In genomic region chrX:70635669-70636068, GRCh38 we compare ENCODE assay signal across 39 cellular contexts.
"Had no signal": no experiment of that assay in that cellular context is flagged by ENCODE, and none has a peak within 500 bp of the region (broad histone marks: within the 10 kb centered on the region; RNA-seq: fewer than 3 reads in every experiment).

No MANE protein-coding gene starts in this region.

- H3K27me3 Mint-ChIP-seq: activated naive CD4-positive, alpha-beta T cell treated with anti-CD3 and anti-CD28 coated beads, Interleukin-2, amount 10 ng/mL, durations not matched to agents 7 days and 5 days; activated naive CD4-positive, alpha-beta T cell treated with anti-CD3 and anti-CD28 coated beads, Interleukin-2, amount 50 U/mL, for 24 hours; activated naive CD8-positive, alpha-beta T cell treated with anti-CD3 and anti-CD28 coated beads for 36 hours; activated naive CD8-positive, alpha-beta T cell treated with anti-CD3 and anti-CD28 coated beads, Interleukin-2, amount 50 U/mL, for 24 hours; activated T-helper 17 cell treated with anti-CD3 and anti-CD28 coated beads, Interleukin-2, amount 50 U/mL, for 72 hours; brain; central memory CD8-positive, alpha-beta T cell had no signal

- H3K4me1 ChIP-seq: adrenal gland, ascending aorta, body of pancreas, breast epithelium had no signal

- H3K27me3 ChIP-seq: ascending aorta, body of pancreas, brain microvascular endothelial cell, cardiac muscle cell had no signal

- H3K36me3 Mint-ChIP-seq: activated naive CD4-positive, alpha-beta T cell treated with anti-CD3 and anti-CD28 coated beads, Interleukin-2, amount 10 ng/mL, durations not matched to agents 7 days and 5 days; activated naive CD4-positive, alpha-beta T cell treated with anti-CD3 and anti-CD28 coated beads, Interleukin-2, amount 50 U/mL, for 24 hours; activated naive CD4-positive, alpha-beta T cell treated with anti-CD3 and anti-CD28 coated beads, Interleukin-2, amount 50 U/mL, for 72 hours; activated naive CD8-positive, alpha-beta T cell; activated naive CD8-positive, alpha-beta T cell treated with anti-CD3 and anti-CD28 coated beads for 36 hours; activated naive CD8-positive, alpha-beta T cell treated with anti-CD3 and anti-CD28 coated beads, Interleukin-2, amount 10 ng/mL, durations not matched to agents 7 days and 5 days; brain had no signal

- ATAC-seq: activated naive CD4-positive, alpha-beta T cell treated with anti-CD3 and anti-CD28 coated beads, Interleukin-2, amount 50 U/mL, for 72 hours; activated naive CD8-positive, alpha-beta T cell treated with anti-CD3 and anti-CD28 coated beads, Interleukin-2, amount 50 U/mL, for 24 hours; activated T-cell treated with anti-CD3 and anti-CD28 coated beads, Interleukin-2, amount 50 U/mL, for 4 hours; activated T-cell treated with anti-CD3 and anti-CD28 coated beads, Interleukin-2, amount 50 U/mL, for 72 hours; activated T-helper 17 cell treated with anti-CD3 and anti-CD28 coated beads, Interleukin-2, amount 50 U/mL, for 72 hours; body of pancreas had no signal

- H3K9me3 ChIP-seq: adrenal gland, ascending aorta, body of pancreas, breast epithelium had no signal

- H3K4me1 Mint-ChIP-seq: activated naive CD4-positive, alpha-beta T cell treated with anti-CD3 and anti-CD28 coated beads, Interleukin-2, amount 10 ng/mL, durations not matched to agents 7 days and 5 days; activated naive CD4-positive, alpha-beta T cell treated with anti-CD3 and anti-CD28 coated beads, Interleukin-2, amount 50 U/mL, for 24 hours; activated naive CD8-positive, alpha-beta T cell treated with anti-CD3 and anti-CD28 coated beads for 36 hours; activated naive CD8-positive, alpha-beta T cell treated with anti-CD3 and anti-CD28 coated beads, Interleukin-2, amount 10 ng/mL, durations not matched to agents 7 days and 5 days; activated naive CD8-positive, alpha-beta T cell treated with anti-CD3 and anti-CD28 coated beads, Interleukin-2, amount 50 U/mL, for 24 hours; activated T-helper 17 cell treated with anti-CD3 and anti-CD28 coated beads, Interleukin-2, amount 50 U/mL, for 72 hours; brain; central memory CD8-positive, alpha-beta T cell had no signal

- DNase-seq: activated effector memory CD4-positive, alpha-beta T cell treated with anti-CD3 and anti-CD28 coated beads, Interleukin-2, amount 50 U/mL, for 16 hours; activated effector memory CD4-positive, alpha-beta T cell treated with Interleukin-2 at 50 U/mL for 16 hours; activated gamma-delta T cell; activated gamma-delta T cell treated with Interleukin-2 at 50 U/mL for 16 hours; activated naive CD4-positive, alpha-beta T cell; activated naive CD4-positive, alpha-beta T cell treated with anti-CD3 and anti-CD28 coated beads for 36 hours; activated naive CD4-positive, alpha-beta T cell treated with anti-CD3 and anti-CD28 coated beads, Interleukin-2, amount 10 ng/mL, durations not matched to agents 7 days and 5 days; activated naive CD4-positive, alpha-beta T cell treated with anti-CD3 and anti-CD28 coated beads, Interleukin-2, amount 50 U/mL, for 16 hours; activated naive CD4-positive, alpha-beta T cell treated with Interleukin-2 at 50 U/mL for 16 hours; activated naive CD8-positive, alpha-beta T cell treated with anti-CD3 and anti-CD28 coated beads for 36 hours; activated naive CD8-positive, alpha-beta T cell treated with anti-CD3 and anti-CD28 coated beads, Interleukin-2, amount 10 ng/mL, durations not matched to agents 7 days and 5 days; activated naive CD8-positive, alpha-beta T cell treated with anti-CD3 and anti-CD28 coated beads, Interleukin-2, amount 50 U/mL, for 24 hours; activated T-cell treated with anti-CD3 and anti-CD28 coated beads for 4 hours; activated T-cell treated with anti-CD3 and anti-CD28 coated beads, Interleukin-2, amount 50 U/mL, for 1 hour; activated T-cell treated with anti-CD3 and anti-CD28 coated beads, Interleukin-2, amount 50 U/mL, for 24 hours; activated T-cell treated with anti-CD3 and anti-CD28 coated beads, Interleukin-2, amount 50 U/mL, for 4 hours; activated T-cell treated with anti-CD3 and anti-CD28 coated beads, Interleukin-2, amount 50 U/mL, for 48 hours; activated T-cell treated with anti-CD3 and anti-CD28 coated beads, Interleukin-2, amount 50 U/mL, for 72 hours; adrenal gland; amniotic stem cell; amygdala; anterior cingulate cortex; aorta; body of pancreas; brain microvascular endothelial cell; caudate nucleus; central memory CD4-positive, alpha-beta T cell; cerebellar nuclear complex had no signal

- H3K27ac Mint-ChIP-seq: activated naive CD4-positive, alpha-beta T cell treated with anti-CD3 and anti-CD28 coated beads for 36 hours; activated naive CD4-positive, alpha-beta T cell treated with anti-CD3 and anti-CD28 coated beads, Interleukin-2, amount 10 ng/mL, durations not matched to agents 7 days and 5 days; activated naive CD4-positive, alpha-beta T cell treated with anti-CD3 and anti-CD28 coated beads, Interleukin-2, amount 50 U/mL, for 24 hours; activated naive CD4-positive, alpha-beta T cell treated with anti-CD3 and anti-CD28 coated beads, Interleukin-2, amount 50 U/mL, for 72 hours; activated naive CD8-positive, alpha-beta T cell; activated naive CD8-positive, alpha-beta T cell treated with anti-CD3 and anti-CD28 coated beads for 36 hours; activated naive CD8-positive, alpha-beta T cell treated with anti-CD3 and anti-CD28 coated beads, Interleukin-2, amount 10 ng/mL, durations not matched to agents 7 days and 5 days; activated naive CD8-positive, alpha-beta T cell treated with anti-CD3 and anti-CD28 coated beads, Interleukin-2, amount 50 U/mL, for 24 hours; activated T-cell treated with anti-CD3 and anti-CD28 coated beads, Interleukin-2, amount 50 U/mL, for 24 hours; activated T-cell treated with anti-CD3 and anti-CD28 coated beads, Interleukin-2, amount 50 U/mL, for 72 hours; activated T-helper 1 cell treated with anti-CD3 and anti-CD28 coated beads, Interleukin-12 subunit alpha, Interleukin-12 subunit beta, Interleukin-2, Interleukin-4 antibody, amounts not matched to agents 30 ng/mL and 10 ng/mL and 1 ng/mL, durations not matched to agents 14 hours and 24 hours and 36 hours; activated T-helper 17 cell treated with anti-CD3 and anti-CD28 coated beads, Interleukin-2, amount 50 U/mL, for 72 hours; activated T-helper 2 cell treated with anti-CD3 and anti-CD28 coated beads, Interferon-gamma antibody, Interleukin-2, Interleukin-4, amounts not matched to agents 10 μg/mL and 5 μg/mL and 100 μg/mL, durations not matched to agents 14 hours and 24 hours and 36 hours; brain had no signal

- H3K27ac ChIP-seq: adrenal gland, ascending aorta, body of pancreas, brain microvascular endothelial cell, breast epithelium, cardiac muscle cell had no signal

- H3K9me3 Mint-ChIP-seq: activated naive CD4-positive, alpha-beta T cell treated with anti-CD3 and anti-CD28 coated beads for 36 hours; activated naive CD4-positive, alpha-beta T cell treated with anti-CD3 and anti-CD28 coated beads, Interleukin-2, amount 50 U/mL, for 24 hours; activated naive CD8-positive, alpha-beta T cell treated with anti-CD3 and anti-CD28 coated beads for 36 hours; activated naive CD8-positive, alpha-beta T cell treated with anti-CD3 and anti-CD28 coated beads, Interleukin-2, amount 10 ng/mL, durations not matched to agents 7 days and 5 days; activated naive CD8-positive, alpha-beta T cell treated with anti-CD3 and anti-CD28 coated beads, Interleukin-2, amount 50 U/mL, for 24 hours; activated T-cell treated with anti-CD3 and anti-CD28 coated beads, Interleukin-2, amount 50 U/mL, for 24 hours; activated T-cell treated with anti-CD3 and anti-CD28 coated beads, Interleukin-2, amount 50 U/mL, for 4 hours; activated T-cell treated with anti-CD3 and anti-CD28 coated beads, Interleukin-2, amount 50 U/mL, for 72 hours; activated T-helper 17 cell treated with anti-CD3 and anti-CD28 coated beads, Interleukin-2, amount 50 U/mL, for 72 hours; central memory CD8-positive, alpha-beta T cell had no signal

- H3K4me3 Mint-ChIP-seq: activated naive CD4-positive, alpha-beta T cell treated with anti-CD3 and anti-CD28 coated beads for 36 hours; activated naive CD4-positive, alpha-beta T cell treated with anti-CD3 and anti-CD28 coated beads, Interleukin-2, amount 10 ng/mL, durations not matched to agents 7 days and 5 days; activated naive CD4-positive, alpha-beta T cell treated with anti-CD3 and anti-CD28 coated beads, Interleukin-2, amount 50 U/mL, for 24 hours; activated naive CD8-positive, alpha-beta T cell; activated naive CD8-positive, alpha-beta T cell treated with anti-CD3 and anti-CD28 coated beads for 36 hours; activated naive CD8-positive, alpha-beta T cell treated with anti-CD3 and anti-CD28 coated beads, Interleukin-2, amount 10 ng/mL, durations not matched to agents 7 days and 5 days; activated naive CD8-positive, alpha-beta T cell treated with anti-CD3 and anti-CD28 coated beads, Interleukin-2, amount 50 U/mL, for 24 hours; activated T-cell treated with anti-CD3 and anti-CD28 coated beads, Interleukin-2, amount 50 U/mL, for 24 hours; activated T-cell treated with anti-CD3 and anti-CD28 coated beads, Interleukin-2, amount 50 U/mL, for 4 hours; activated T-cell treated with anti-CD3 and anti-CD28 coated beads, Interleukin-2, amount 50 U/mL, for 72 hours; activated T-helper 1 cell treated with anti-CD3 and anti-CD28 coated beads, Interleukin-12 subunit alpha, Interleukin-12 subunit beta, Interleukin-2, Interleukin-4 antibody, amounts not matched to agents 30 ng/mL and 10 ng/mL and 1 ng/mL, durations not matched to agents 14 hours and 24 hours and 36 hours; activated T-helper 17 cell treated with anti-CD3 and anti-CD28 coated beads, Interleukin-2, amount 50 U/mL, for 72 hours; brain; central memory CD8-positive, alpha-beta T cell had no signal

- H3K4me3 ChIP-seq: adrenal gland, ascending aorta, body of pancreas, breast epithelium, cardiac muscle cell had no signal

- H3K36me3 ChIP-seq: adrenal gland, ascending aorta, brain microvascular endothelial cell, breast epithelium, cardiac muscle cell had no signal
